ENCODE assay signal across 1 cellular context in the genomic region with DNA sequence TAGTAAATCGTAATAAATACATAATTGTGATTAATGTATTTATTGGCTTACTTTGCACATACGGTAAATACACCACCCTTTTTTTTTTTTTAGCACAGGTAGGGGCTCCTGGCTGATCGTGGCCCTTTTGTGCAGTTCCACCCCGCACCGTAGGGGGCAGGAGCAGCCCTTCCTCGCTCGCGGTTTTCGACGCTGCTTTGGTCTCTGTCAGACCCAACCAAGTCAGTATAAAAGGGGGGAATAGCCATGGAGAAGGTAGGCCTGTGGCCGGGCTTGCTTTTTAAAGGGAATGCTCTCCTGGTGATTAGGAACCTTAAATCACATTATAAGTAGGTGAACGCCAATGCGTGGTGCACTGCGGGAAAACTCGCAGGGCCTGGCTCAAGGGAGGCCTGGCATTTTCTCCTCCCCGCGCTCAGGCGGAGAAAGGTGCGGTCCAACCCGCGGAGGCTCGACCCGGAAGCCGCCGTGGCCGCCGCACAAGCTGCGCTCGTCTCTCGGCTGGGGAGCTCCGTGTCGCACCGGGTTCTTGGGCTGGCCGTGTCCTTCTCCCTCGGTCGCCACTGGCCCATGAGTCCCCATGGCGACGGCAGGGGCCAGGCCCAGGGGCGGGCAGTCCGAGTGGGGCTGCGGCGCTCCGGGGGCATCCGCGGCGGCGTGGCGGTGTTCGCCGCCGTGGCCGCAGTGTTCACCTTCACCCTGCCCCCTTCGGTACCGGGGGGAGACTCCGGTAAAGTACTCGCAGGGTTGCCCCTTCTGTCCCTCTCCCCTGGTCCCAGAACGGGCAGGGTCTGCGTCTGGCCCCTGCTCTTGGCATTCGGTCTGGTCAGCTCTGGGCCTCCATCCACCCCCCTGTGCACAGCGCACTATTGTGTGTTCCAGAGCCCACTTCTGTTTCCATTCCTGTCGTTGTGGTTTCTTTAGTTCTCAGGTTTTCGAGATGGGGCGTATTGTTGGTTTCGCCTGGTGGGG.
TF ChIP-seq lines count a peak whose summit lies in the region.

A gene (plus strand): TSS at position 454 of the 972 bp plus-strand sequence. CDS start 117 bp downstream, at position 571.

TF ChIP-seq in GM12878, 131 proteins besides CTCF, POLR2A, EP300 and RAD21 (continued from another document):
- TF ChIP-seq, protein P1, sequence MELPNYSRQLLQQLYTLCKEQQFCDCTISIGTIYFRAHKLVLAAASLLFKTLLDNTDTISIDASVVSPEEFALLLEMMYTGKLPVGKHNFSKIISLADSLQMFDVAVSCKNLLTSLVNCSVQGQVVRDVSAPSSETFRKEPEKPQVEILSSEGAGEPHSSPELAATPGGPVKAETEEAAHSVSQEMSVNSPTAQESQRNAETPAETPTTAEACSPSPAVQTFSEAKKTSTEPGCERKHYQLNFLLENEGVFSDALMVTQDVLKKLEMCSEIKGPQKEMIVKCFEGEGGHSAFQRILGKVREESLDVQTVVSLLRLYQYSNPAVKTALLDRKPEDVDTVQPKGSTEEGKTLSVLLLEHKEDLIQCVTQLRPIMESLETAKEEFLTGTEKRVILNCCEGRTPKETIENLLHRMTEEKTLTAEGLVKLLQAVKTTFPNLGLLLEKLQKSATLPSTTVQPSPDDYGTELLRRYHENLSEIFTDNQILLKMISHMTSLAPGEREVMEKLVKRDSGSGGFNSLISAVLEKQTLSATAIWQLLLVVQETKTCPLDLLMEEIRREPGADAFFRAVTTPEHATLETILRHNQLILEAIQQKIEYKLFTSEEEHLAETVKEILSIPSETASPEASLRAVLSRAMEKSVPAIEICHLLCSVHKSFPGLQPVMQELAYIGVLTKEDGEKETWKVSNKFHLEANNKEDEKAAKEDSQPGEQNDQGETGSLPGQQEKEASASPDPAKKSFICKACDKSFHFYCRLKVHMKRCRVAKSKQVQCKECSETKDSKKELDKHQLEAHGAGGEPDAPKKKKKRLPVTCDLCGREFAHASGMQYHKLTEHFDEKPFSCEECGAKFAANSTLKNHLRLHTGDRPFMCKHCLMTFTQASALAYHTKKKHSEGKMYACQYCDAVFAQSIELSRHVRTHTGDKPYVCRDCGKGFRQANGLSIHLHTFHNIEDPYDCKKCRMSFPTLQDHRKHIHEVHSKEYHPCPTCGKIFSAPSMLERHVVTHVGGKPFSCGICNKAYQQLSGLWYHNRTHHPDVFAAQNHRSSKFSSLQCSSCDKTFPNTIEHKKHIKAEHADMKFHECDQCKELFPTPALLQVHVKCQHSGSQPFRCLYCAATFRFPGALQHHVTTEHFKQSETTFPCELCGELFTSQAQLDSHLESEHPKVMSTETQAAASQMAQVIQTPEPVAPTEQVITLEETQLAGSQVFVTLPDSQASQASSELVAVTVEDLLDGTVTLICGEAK (IDR thresholded peaks at IDR 0.05; ENCODE audit: borderline replicate concordance), result peak; percentile 57; the same call in 1 of the 2 replicates
- TF ChIP-seq, protein P2, sequence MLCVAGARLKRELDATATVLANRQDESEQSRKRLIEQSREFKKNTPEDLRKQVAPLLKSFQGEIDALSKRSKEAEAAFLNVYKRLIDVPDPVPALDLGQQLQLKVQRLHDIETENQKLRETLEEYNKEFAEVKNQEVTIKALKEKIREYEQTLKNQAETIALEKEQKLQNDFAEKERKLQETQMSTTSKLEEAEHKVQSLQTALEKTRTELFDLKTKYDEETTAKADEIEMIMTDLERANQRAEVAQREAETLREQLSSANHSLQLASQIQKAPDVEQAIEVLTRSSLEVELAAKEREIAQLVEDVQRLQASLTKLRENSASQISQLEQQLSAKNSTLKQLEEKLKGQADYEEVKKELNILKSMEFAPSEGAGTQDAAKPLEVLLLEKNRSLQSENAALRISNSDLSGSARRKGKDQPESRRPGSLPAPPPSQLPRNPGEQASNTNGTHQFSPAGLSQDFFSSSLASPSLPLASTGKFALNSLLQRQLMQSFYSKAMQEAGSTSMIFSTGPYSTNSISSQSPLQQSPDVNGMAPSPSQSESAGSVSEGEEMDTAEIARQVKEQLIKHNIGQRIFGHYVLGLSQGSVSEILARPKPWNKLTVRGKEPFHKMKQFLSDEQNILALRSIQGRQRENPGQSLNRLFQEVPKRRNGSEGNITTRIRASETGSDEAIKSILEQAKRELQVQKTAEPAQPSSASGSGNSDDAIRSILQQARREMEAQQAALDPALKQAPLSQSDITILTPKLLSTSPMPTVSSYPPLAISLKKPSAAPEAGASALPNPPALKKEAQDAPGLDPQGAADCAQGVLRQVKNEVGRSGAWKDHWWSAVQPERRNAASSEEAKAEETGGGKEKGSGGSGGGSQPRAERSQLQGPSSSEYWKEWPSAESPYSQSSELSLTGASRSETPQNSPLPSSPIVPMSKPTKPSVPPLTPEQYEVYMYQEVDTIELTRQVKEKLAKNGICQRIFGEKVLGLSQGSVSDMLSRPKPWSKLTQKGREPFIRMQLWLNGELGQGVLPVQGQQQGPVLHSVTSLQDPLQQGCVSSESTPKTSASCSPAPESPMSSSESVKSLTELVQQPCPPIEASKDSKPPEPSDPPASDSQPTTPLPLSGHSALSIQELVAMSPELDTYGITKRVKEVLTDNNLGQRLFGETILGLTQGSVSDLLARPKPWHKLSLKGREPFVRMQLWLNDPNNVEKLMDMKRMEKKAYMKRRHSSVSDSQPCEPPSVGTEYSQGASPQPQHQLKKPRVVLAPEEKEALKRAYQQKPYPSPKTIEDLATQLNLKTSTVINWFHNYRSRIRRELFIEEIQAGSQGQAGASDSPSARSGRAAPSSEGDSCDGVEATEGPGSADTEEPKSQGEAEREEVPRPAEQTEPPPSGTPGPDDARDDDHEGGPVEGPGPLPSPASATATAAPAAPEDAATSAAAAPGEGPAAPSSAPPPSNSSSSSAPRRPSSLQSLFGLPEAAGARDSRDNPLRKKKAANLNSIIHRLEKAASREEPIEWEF (IDR thresholded peaks at IDR 0.05; ENCODE audit: insufficient replicate concordance, low read depth, low read length), result no peak
- TF ChIP-seq ZNF217 (IDR thresholded peaks at IDR 0.05), result no peak
- peak; percentile 77; the same call in 1 of the 2 replicates for TF ChIP-seq ASH2L (IDR thresholded peaks at IDR 0.05; ENCODE audit: borderline replicate concordance, low read depth)
- peak; percentile 100 for TF ChIP-seq KLF5 (IDR thresholded peaks at IDR 0.05; ENCODE audit: partially characterized antibody)
- TF ChIP-seq, protein P3, sequence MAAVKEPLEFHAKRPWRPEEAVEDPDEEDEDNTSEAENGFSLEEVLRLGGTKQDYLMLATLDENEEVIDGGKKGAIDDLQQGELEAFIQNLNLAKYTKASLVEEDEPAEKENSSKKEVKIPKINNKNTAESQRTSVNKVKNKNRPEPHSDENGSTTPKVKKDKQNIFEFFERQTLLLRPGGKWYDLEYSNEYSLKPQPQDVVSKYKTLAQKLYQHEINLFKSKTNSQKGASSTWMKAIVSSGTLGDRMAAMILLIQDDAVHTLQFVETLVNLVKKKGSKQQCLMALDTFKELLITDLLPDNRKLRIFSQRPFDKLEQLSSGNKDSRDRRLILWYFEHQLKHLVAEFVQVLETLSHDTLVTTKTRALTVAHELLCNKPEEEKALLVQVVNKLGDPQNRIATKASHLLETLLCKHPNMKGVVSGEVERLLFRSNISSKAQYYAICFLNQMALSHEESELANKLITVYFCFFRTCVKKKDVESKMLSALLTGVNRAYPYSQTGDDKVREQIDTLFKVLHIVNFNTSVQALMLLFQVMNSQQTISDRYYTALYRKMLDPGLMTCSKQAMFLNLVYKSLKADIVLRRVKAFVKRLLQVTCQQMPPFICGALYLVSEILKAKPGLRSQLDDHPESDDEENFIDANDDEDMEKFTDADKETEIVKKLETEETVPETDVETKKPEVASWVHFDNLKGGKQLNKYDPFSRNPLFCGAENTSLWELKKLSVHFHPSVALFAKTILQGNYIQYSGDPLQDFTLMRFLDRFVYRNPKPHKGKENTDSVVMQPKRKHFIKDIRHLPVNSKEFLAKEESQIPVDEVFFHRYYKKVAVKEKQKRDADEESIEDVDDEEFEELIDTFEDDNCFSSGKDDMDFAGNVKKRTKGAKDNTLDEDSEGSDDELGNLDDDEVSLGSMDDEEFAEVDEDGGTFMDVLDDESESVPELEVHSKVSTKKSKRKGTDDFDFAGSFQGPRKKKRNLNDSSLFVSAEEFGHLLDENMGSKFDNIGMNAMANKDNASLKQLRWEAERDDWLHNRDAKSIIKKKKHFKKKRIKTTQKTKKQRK (IDR thresholded peaks at IDR 0.05; ENCODE audit: low read depth, low read length), result no peak
- TF ChIP-seq ZNF384 (IDR thresholded peaks at IDR 0.05; ENCODE audit: borderline replicate concordance, low read depth, low read length), result peak; percentile 96
- TF ChIP-seq ZSCAN29 (IDR thresholded peaks at IDR 0.05), result no peak
- TF ChIP-seq, protein P4, sequence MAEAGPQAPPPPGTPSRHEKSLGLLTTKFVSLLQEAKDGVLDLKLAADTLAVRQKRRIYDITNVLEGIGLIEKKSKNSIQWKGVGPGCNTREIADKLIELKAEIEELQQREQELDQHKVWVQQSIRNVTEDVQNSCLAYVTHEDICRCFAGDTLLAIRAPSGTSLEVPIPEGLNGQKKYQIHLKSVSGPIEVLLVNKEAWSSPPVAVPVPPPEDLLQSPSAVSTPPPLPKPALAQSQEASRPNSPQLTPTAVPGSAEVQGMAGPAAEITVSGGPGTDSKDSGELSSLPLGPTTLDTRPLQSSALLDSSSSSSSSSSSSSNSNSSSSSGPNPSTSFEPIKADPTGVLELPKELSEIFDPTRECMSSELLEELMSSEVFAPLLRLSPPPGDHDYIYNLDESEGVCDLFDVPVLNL (IDR thresholded peaks at IDR 0.05; ENCODE audit: low read depth, low read length), result no peak; the same call in 1 of the 2 replicates
- TF ChIP-seq, protein P5, sequence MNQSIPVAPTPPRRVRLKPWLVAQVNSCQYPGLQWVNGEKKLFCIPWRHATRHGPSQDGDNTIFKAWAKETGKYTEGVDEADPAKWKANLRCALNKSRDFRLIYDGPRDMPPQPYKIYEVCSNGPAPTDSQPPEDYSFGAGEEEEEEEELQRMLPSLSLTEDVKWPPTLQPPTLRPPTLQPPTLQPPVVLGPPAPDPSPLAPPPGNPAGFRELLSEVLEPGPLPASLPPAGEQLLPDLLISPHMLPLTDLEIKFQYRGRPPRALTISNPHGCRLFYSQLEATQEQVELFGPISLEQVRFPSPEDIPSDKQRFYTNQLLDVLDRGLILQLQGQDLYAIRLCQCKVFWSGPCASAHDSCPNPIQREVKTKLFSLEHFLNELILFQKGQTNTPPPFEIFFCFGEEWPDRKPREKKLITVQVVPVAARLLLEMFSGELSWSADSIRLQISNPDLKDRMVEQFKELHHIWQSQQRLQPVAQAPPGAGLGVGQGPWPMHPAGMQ (IDR thresholded peaks at IDR 0.05; ENCODE audit: borderline replicate concordance), result no peak
